ENCODE assay signal across 14 cellular contexts in the genomic region with DNA sequence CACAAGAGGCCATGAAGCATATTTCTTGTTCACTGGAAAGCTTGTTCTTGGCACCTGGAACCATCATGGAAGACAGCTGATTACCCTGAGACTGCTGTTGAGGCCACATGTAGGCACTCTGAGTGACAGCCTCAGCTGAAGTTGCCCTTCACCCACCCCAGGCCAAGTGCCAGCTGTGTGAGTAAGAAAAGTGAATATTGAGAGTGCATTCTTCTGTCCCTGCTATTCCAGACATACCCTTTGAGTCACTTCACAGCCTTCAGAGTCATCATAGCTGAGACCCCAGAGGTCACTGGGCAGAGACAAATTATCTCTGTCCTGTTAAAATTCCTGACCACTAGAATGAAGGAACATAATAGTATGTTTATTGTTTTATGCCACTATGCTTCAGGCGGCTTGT.
DNase-seq lines count a peak whose midpoint lies in the region; ATAC-seq lines count a peak whose summit lies in the region.
"Had no signal": no experiment of that assay in that cellular context is flagged by ENCODE, and none has a peak within 500 bp of the region (broad histone marks: within the 10 kb centered on the region; RNA-seq: fewer than 3 reads in every experiment).

No MANE protein-coding gene starts in this region.

- peak; percentile 90 for DNase-seq in A172 (ENCODE audit: low spot score)
- DNase-seq in HT1080 (ENCODE audit: low read depth) = peak; percentile 94
- peak; percentile 78 for DNase-seq in astrocyte of the hippocampus (ENCODE audit: low read depth, low spot score)
- peak; percentile 67 for DNase-seq in hepatic stellate cell (ENCODE audit: low spot score)
- DNase-seq in DMS 273 (lab: John Stamatoyannopoulos, UW; ENCODE audit: unreplicated experiment) = no peak
- no peak for DNase-seq in effector memory CD8-positive, alpha-beta T cell
- DNase-seq: activated CD4-positive, alpha-beta T cell treated with anti-CD3 and anti-CD28 coated beads, Interleukin-2, amount 10 ng/mL, durations not matched to agents 24 days and 14 days; esophagus squamous epithelium; naive thymus-derived CD8-positive, alpha-beta T cell; T-helper 2 cell had no signal

- no peaks in the 10 kb centered on the region for H3K27me3 Mint-ChIP-seq in effector memory CD8-positive, alpha-beta T cell
- H3K27me3 Mint-ChIP-seq: activated T-helper 17 cell treated with anti-CD3 and anti-CD28 coated beads, Interleukin-2, amount 50 U/mL, for 72 hours; naive thymus-derived CD8-positive, alpha-beta T cell had no signal

- H3K27ac Mint-ChIP-seq in effector memory CD8-positive, alpha-beta T cell = no peak overlapping the region
- H3K27ac Mint-ChIP-seq: activated CD4-positive, alpha-beta T cell treated with anti-CD3 and anti-CD28 coated beads, Interleukin-2, amount 10 ng/mL, durations not matched to agents 24 days and 14 days; activated T-helper 17 cell treated with anti-CD3 and anti-CD28 coated beads, Interleukin-2, amount 50 U/mL, for 72 hours had no signal

- no peak for ATAC-seq in GM19035 (IDR thresholded peaks at IDR 0.05; ENCODE audit: unreplicated experiment)
- ATAC-seq in GM19395 (IDR thresholded peaks at IDR 0.05; ENCODE audit: unreplicated experiment) = no peak
- no peak for ATAC-seq in effector memory CD8-positive, alpha-beta T cell (replicated peaks)
- ATAC-seq: activated T-helper 17 cell treated with anti-CD3 and anti-CD28 coated beads, Interleukin-2, amount 50 U/mL, for 72 hours; naive thymus-derived CD8-positive, alpha-beta T cell; sciatic nerve had no signal

- H3K36me3 Mint-ChIP-seq in effector memory CD8-positive, alpha-beta T cell (ENCODE audit: insufficient read depth) = peaks cover 4% of the 10 kb centered on the region
- H3K36me3 Mint-ChIP-seq: naive thymus-derived CD8-positive, alpha-beta T cell had no signal

- no peak overlapping the region for H3K4me3 Mint-ChIP-seq in effector memory CD8-positive, alpha-beta T cell
- H3K4me3 Mint-ChIP-seq: activated CD4-positive, alpha-beta T cell treated with anti-CD3 and anti-CD28 coated beads, Interleukin-2, amount 10 ng/mL, durations not matched to agents 24 days and 14 days; activated T-helper 17 cell treated with anti-CD3 and anti-CD28 coated beads, Interleukin-2, amount 50 U/mL, for 72 hours; naive thymus-derived CD8-positive, alpha-beta T cell had no signal

- H3K9me3 Mint-ChIP-seq in effector memory CD8-positive, alpha-beta T cell = no peaks in the 10 kb centered on the region
- H3K9me3 Mint-ChIP-seq: activated T-helper 17 cell treated with anti-CD3 and anti-CD28 coated beads, Interleukin-2, amount 50 U/mL, for 72 hours; naive thymus-derived CD8-positive, alpha-beta T cell had no signal

- H3K4me1 Mint-ChIP-seq in effector memory CD8-positive, alpha-beta T cell (ENCODE audit: low read depth in 2 of 2) = peaks cover 3 to 7% of the 10 kb centered on the region in 2 donors

Comparison
In these comparisons a context has a peak if more than half of its experiments do, and no peak if none do; other contexts are left out.
1. DNase-seq: peak in A172 (single experiment), HT1080 (single experiment), astrocyte of the hippocampus (single experiment) and hepatic stellate cell (single experiment); none in DMS 273 (single experiment) and effector memory CD8-positive, alpha-beta T cell (0 of 3).